28 cellular contexts compared by ENCODE assay signal in genomic region chr1:87072904-87073303, GRCh38.
"Had no signal": no experiment of that assay in that cellular context is flagged by ENCODE, and none has a peak within 500 bp of the region (broad histone marks: within the 10 kb centered on the region; RNA-seq: fewer than 3 reads in every experiment).

No MANE protein-coding gene starts in this region.

- H3K9me3 Mint-ChIP-seq: immature natural killer cell; naive thymus-derived CD8-positive, alpha-beta T cell; neural crest cell had no signal

- H3K4me3 ChIP-seq: lower lobe of right lung, pancreas, prostate gland, skin epidermis, stomach, testis, thyroid gland, transverse colon, upper lobe of left lung, vagina had no signal

- H3K27ac Mint-ChIP-seq: immature natural killer cell; naive thymus-derived CD8-positive, alpha-beta T cell; stimulated activated naive B cell treated with anti-CD40 and anti-IgM and Interleukin-4, amounts not matched to agents 10 μg/mL and 1 μg/mL and 100 μg/mL, for 72 hours had no signal

- H3K27me3 ChIP-seq: pancreas, stomach, testis, thyroid gland, transverse colon, upper lobe of left lung, vagina had no signal

- H3K4me1 ChIP-seq: lower lobe of right lung, pancreas, prostate gland, stomach, testis, thyroid gland, transverse colon, upper lobe of left lung, vagina had no signal

- H3K36me3 ChIP-seq: lower lobe of right lung, pancreas, prostate gland, stomach, thyroid gland, transverse colon, upper lobe of left lung, vagina had no signal

- ATAC-seq: naive thymus-derived CD8-positive, alpha-beta T cell; pancreas; sciatic nerve; stimulated activated naive B cell treated with anti-CD40 and anti-IgM and Interleukin-4, amounts not matched to agents 10 μg/mL and 1 μg/mL and 100 μg/mL, for 72 hours; stimulated activated naive CD8-positive, alpha-beta T cell treated with anti-CD3 and anti-CD28 coated beads, Interleukin-15, Interleukin-2, amounts not matched to agents 100 U/mL and 50 U/mL, for 24 hours had no signal

- H3K27me3 Mint-ChIP-seq: naive thymus-derived CD8-positive, alpha-beta T cell; stimulated activated naive B cell treated with anti-CD40 and anti-IgM and Interleukin-4, amounts not matched to agents 10 μg/mL and 1 μg/mL and 100 μg/mL, for 72 hours had no signal

- H3K9me3 ChIP-seq: lower lobe of right lung, pancreas, prostate gland, stomach, testis, thyroid gland, transverse colon, upper lobe of left lung, vagina had no signal

- H3K27ac ChIP-seq: lower lobe of right lung, pancreas, prostate gland, skin epidermis, stomach, testis, thyroid gland, transverse colon, upper lobe of left lung, vagina had no signal

- H3K4me3 Mint-ChIP-seq: immature natural killer cell; naive thymus-derived CD8-positive, alpha-beta T cell; nephron; neural crest cell; stimulated activated naive B cell treated with anti-CD40 and anti-IgM and Interleukin-4, amounts not matched to agents 10 μg/mL and 1 μg/mL and 100 μg/mL, for 72 hours had no signal

- DNase-seq: hypothalamus; immature natural killer cell; kidney; lower lobe of right lung; mammary epithelial cell; mesenchymal stem cell; naive thymus-derived CD8-positive, alpha-beta T cell; nucleus accumbens; pancreas; posterior cingulate gyrus; retina; stimulated activated CD4-positive, alpha-beta T cell treated with anti-CD3 and anti-CD28 coated beads, Interleukin-12 subunit alpha, Interleukin-12 subunit beta, amount 100 ng/mL, for 4 hours; stimulated activated CD4-positive, alpha-beta T cell treated with anti-CD3 and anti-CD28 coated beads, Interleukin-15, amount 100 ng/mL, for 24 hours; stimulated activated CD4-positive, alpha-beta T cell treated with anti-CD3 and anti-CD28 coated beads, Interleukin-2, amount 100 ng/mL, for 24 hours; stimulated activated CD4-positive, alpha-beta T cell treated with anti-CD3 and anti-CD28 coated beads, Interleukin-4, amount 100 ng/mL, for 1 hour; stimulated activated naive B cell treated with anti-CD40 and anti-IgM and Interleukin-4, amounts not matched to agents 10 μg/mL and 1 μg/mL and 100 μg/mL, for 72 hours; stimulated activated naive CD8-positive, alpha-beta T cell treated with anti-CD3 and anti-CD28 coated beads, Interleukin-15, Interleukin-2, amounts not matched to agents 100 U/mL and 50 U/mL, for 24 hours; stomach; testis; thyroid gland; transverse colon; upper lobe of left lung had no signal

- H3K4me1 Mint-ChIP-seq: immature natural killer cell had no signal
